9 cellular contexts compared by ENCODE assay signal in genomic region chr2:28134262-28134812, GRCh38.
A peak's percentile ranks its signal among the peaks of the same experiment; 100 is the strongest.
DNase-seq lines count a peak whose midpoint lies in the region; ATAC-seq and TF ChIP-seq lines count a peak whose summit lies in the region.
"Had no signal": no experiment of that assay in that cellular context is flagged by ENCODE, and none has a peak within 500 bp of the region (broad histone marks: within the 10 kb centered on the region; RNA-seq: fewer than 3 reads in every experiment).

No MANE protein-coding gene starts in this region.

- no peak for TF ChIP-seq CTCF in sigmoid colon (IDR thresholded peaks at IDR 0.05)
- TF ChIP-seq CTCF in ascending aorta (IDR thresholded peaks at IDR 0.05): no peak

- H3K4me1 ChIP-seq in sigmoid colon (peaks cover 0 to 38% (median 24%) of the 10 kb centered on the region in 4 donors), ascending aorta (peaks cover 0 to 3% of the 10 kb centered on the region in 2 donors)

- no peak for TF ChIP-seq POLR2A in sigmoid colon (IDR thresholded peaks at IDR 0.05)

- H3K4me3 ChIP-seq in sigmoid colon (no peak overlapping the region), ascending aorta (no peak overlapping the region)

- in situ Hi-C loops in G401 (cut with HindIII; ENCODE audit: low sequenced_read_pairs): no loop called here

- no peak for TF ChIP-seq EP300 in sigmoid colon (IDR thresholded peaks at IDR 0.05)

- H3K36me3 ChIP-seq in sigmoid colon (no peaks in the 10 kb centered on the region), ascending aorta (no peaks in the 10 kb centered on the region)

- WGBS in sigmoid colon, 2 donors: 10 to 35% methylated on average over 4 of the region's 4 CpGs

- ATAC-seq in GM18520 (IDR thresholded peaks at IDR 0.05; ENCODE audit: unreplicated experiment) (peak; percentile 38), esophagus mucosa (peak; percentile 85)

- peak overlapping the region; percentile 15 to 49 (median 36) for H3K27ac ChIP-seq in sigmoid colon
- H3K27ac ChIP-seq in ascending aorta: no peak overlapping the region

- peak; percentile 13 for DNase-seq in NCI-H69 (lab: John Stamatoyannopoulos, UW)
- DNase-seq in sigmoid colon: peak; percentile 70
- no peak for DNase-seq in islet precursor cell
- no peak for DNase-seq in ascending aorta (ENCODE audit: low spot score in 2 of 2)
- DNase-seq in G401 (ENCODE audit: low spot score): no peak
- DNase-seq: activated gamma-delta T cell, GOT3 had no signal

- intact Hi-C loops in sigmoid colon (cut with DNase I): loop anchor here (5.0 kb wide), 1 partner anchor 37 kb away; no protein-coding TSS in a partner anchor
- intact Hi-C loops in ascending aorta (cut with DNase I): no loop called here

- no peaks in the 10 kb centered on the region for H3K9me3 ChIP-seq in sigmoid colon
- H3K9me3 ChIP-seq in ascending aorta: no peaks in the 10 kb centered on the region

- H3K27me3 ChIP-seq in sigmoid colon (no peaks in the 10 kb centered on the region), ascending aorta (no peaks in the 10 kb centered on the region)

Comparison
In these comparisons a context has a peak if more than half of its experiments do, and no peak if none do; other contexts are left out.
1. DNase-seq: peak in NCI-H69 (single experiment) and sigmoid colon (single experiment); none in islet precursor cell (single experiment), ascending aorta (0 of 2) and G401 (single experiment).
2. H3K27ac ChIP-seq: peak in sigmoid colon (4 of 4); none in ascending aorta (0 of 2).